ENCODE assay signal across 1 cellular context in genomic region chr18:9757851-9758587, GRCh38.
TF ChIP-seq lines count a peak whose summit lies in the region.

No MANE protein-coding gene starts in this region.

TF ChIP-seq in K562, 482 proteins besides CTCF, POLR2A, EP300 and RAD21 (continued from another document and continues in another):
- TF ChIP-seq MBD1 (CRISPR knock-in tag; IDR thresholded peaks at IDR 0.05) = peak; percentile 93
- TF ChIP-seq KLF6 (CRISPR knock-in tag; IDR thresholded peaks at IDR 0.05; ENCODE audit: borderline replicate concordance) = no peak
- 0 out of 2 replicates have a peak, but pooled peaks have one; percentile 11 for TF ChIP-seq MEF2D (tag; conservative IDR thresholded peaks at IDR 0.05; ENCODE audit: low read depth)
- no peak for TF ChIP-seq U2AF2 (optimal IDR thresholded peaks at IDR 0.05; ENCODE audit: low read depth, low read length)
- peak; percentile 23; the same call in 1 of the 2 replicates for TF ChIP-seq ARID1B (IDR thresholded peaks at IDR 0.05)
- no peak for TF ChIP-seq ZNF174 (CRISPR knock-in tag; IDR thresholded peaks at IDR 0.05)
- TF ChIP-seq RERE (CRISPR knock-in tag; IDR thresholded peaks at IDR 0.05; ENCODE audit: borderline replicate concordance) = no peak
- no peak for TF ChIP-seq CHD1 (IDR thresholded peaks at IDR 0.05; ENCODE audit: low read length)
- TF ChIP-seq ZBTB43 (CRISPR knock-in tag; IDR thresholded peaks at IDR 0.05) = no peak
- no peak for TF ChIP-seq ADNP (tag; IDR thresholded peaks at IDR 0.05)
- TF ChIP-seq HDAC2 (IDR thresholded peaks at IDR 0.05) = no peak; the same call in 1 of the 2 replicates
- peak; percentile 99 for TF ChIP-seq MEIS2 (IDR thresholded peaks at IDR 0.05; ENCODE audit: partially characterized antibody)
- no peak for TF ChIP-seq REST (CRISPR knock-in tag; IDR thresholded peaks at IDR 0.05; ENCODE audit: low read depth)
- TF ChIP-seq TFE3 (CRISPR knock-in tag; IDR thresholded peaks at IDR 0.05) = no peak
- TF ChIP-seq KAT7 (CRISPR knock-in tag; IDR thresholded peaks at IDR 0.05; ENCODE audit: borderline replicate concordance) = no peak
- no peak for TF ChIP-seq HNRNPUL1 (IDR thresholded peaks at IDR 0.05; ENCODE audit: low read length)
- no peak for TF ChIP-seq ZNF274 (IDR thresholded peaks at IDR 0.05; ENCODE audit: borderline replicate concordance, low read depth, low read length)
- TF ChIP-seq ZNF592 (IDR thresholded peaks at IDR 0.05) = no peak
- TF ChIP-seq RNF2 (IDR thresholded peaks at IDR 0.05) = 0 out of 2 replicates have a peak, but pooled peaks have one; percentile 43
- TF ChIP-seq PURB (CRISPR knock-in tag; IDR thresholded peaks at IDR 0.05; ENCODE audit: low read depth) = no peak
- TF ChIP-seq ZNF124 (CRISPR knock-in tag; IDR thresholded peaks at IDR 0.05) = no peak
- TF ChIP-seq SRSF9 (IDR thresholded peaks at IDR 0.05; ENCODE audit: borderline replicate concordance, low read depth, low read length) = no peak
- TF ChIP-seq USF1 (CRISPR knock-in tag; IDR thresholded peaks at IDR 0.05) = no peak
- TF ChIP-seq BRCA1 (IDR thresholded peaks at IDR 0.05) = no peak
- no peak for TF ChIP-seq BRCA1 (CRISPR knock-in tag; IDR thresholded peaks at IDR 0.05)
- TF ChIP-seq ID3 (CRISPR knock-in tag; IDR thresholded peaks at IDR 0.05) = no peak
- TF ChIP-seq ID3 (tag; IDR thresholded peaks at IDR 0.05) = 0 out of 2 replicates have a peak, but pooled peaks have one; percentile 28
- no peak for TF ChIP-seq ZNF583 (CRISPR knock-in tag; IDR thresholded peaks at IDR 0.05)
- no peak for TF ChIP-seq RFX7 (CRISPR knock-in tag; IDR thresholded peaks at IDR 0.05)
- no peak for TF ChIP-seq RBFOX2 (IDR thresholded peaks at IDR 0.05; ENCODE audit: low read depth, low read length)
- peak; percentile 30; the same call in 1 of the 2 replicates for TF ChIP-seq NFE2 (IDR thresholded peaks at IDR 0.05; ENCODE audit: low read depth)
- no peak for TF ChIP-seq ILK (tag; IDR thresholded peaks at IDR 0.05; ENCODE audit: borderline replicate concordance, low read depth)
- TF ChIP-seq ETV6 (IDR thresholded peaks at IDR 0.05; ENCODE audit: borderline replicate concordance in 1 of 2, low read depth in 2 of 2, low read length in 1 of 2) = no peak
- TF ChIP-seq ETV6 (CRISPR knock-in tag; IDR thresholded peaks at IDR 0.05; ENCODE audit: borderline replicate concordance) = no peak
- no peak for TF ChIP-seq TSHZ1 (CRISPR knock-in tag; IDR thresholded peaks at IDR 0.05)
